21 cellular contexts compared by ENCODE assay signal in the genomic region with DNA sequence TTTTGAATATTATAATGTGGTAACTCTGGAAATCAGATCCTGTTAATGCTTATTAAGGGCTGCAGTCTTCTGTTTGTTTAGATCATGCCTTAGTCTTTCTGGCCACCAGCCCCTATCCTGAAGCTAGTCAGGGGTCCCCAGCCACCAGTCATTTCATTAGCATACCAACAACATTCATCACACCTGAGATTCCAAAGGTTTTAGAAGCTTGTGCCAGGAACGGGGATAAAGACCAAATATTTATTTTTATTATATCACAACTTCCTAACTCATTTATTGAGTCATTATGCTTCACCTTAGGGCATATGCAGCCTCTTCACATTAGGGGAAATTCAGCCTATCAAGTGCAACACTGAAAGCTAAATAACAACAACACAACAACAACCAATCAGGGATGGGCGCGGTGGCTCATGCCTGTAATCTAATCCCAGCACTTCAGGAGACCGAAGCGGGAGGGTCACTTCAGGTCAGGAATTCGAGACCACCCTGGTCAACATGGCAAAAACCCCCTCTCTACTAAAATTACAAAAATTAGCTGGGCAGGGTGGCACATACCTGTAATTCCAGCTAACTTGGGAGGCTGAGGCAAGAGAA. TPM values are rescaled to one million over a fixed set of nuclear protein-coding genes. Genes with fewer than 3 reads are reported as not detected.
DNase-seq lines count a peak whose midpoint lies in the region; ATAC-seq and TF ChIP-seq lines count a peak whose summit lies in the region.
"Had no signal": no experiment of that assay in that cellular context is flagged by ENCODE, and none has a peak within 500 bp of the region (broad histone marks: within the 10 kb centered on the region; RNA-seq: fewer than 3 reads in every experiment).

No MANE protein-coding gene starts in this region.

- no peak overlapping the region for H3K4me2 ChIP-seq in mesendoderm (ENCODE audit: low read length)
- H3K4me2 ChIP-seq: BLaER1 had no signal

- H3K56ac ChIP-seq in mesendoderm (ENCODE audit: low read length): no peak overlapping the region

- H3K4ac ChIP-seq in mesendoderm (ENCODE audit: low read depth, low read length): no peak overlapping the region

- H3K23ac ChIP-seq in mesendoderm (ENCODE audit: low read length): no peak overlapping the region

- no peak overlapping the region for H4K5ac ChIP-seq in mesendoderm (ENCODE audit: low read length)

- H3K18ac ChIP-seq in mesendoderm (ENCODE audit: low read length): no peak overlapping the region

- no peak overlapping the region for H2BK120ac ChIP-seq in mesendoderm (ENCODE audit: low read depth, low read length)

- intact Hi-C loops in left colon (cut with DNase I, micrococcal nuclease): no loop called here

- H3K4me3 ChIP-seq in epithelial cell of esophagus (ENCODE audit: low read length) (no peak overlapping the region), mesendoderm (ENCODE audit: low read length) (no peak overlapping the region)
- H3K4me3 ChIP-seq: BLaER1, GM23248, HAP-1, SJSA1 had no signal

- peak; percentile 23 for DNase-seq in ELR (ENCODE audit: low read depth)
- DNase-seq in M059J (ENCODE audit: low read depth): peak; percentile 56
- peak; percentile 41 for DNase-seq in epithelial cell of esophagus (ENCODE audit: low read depth)
- peak; percentile 45 for DNase-seq in mesendoderm
- no peak for DNase-seq in left colon
- DNase-seq in activated T-cell treated with anti-CD3 and anti-CD28 coated beads for 4 hours: no peak
- no peak for DNase-seq in erythroblast (lab: John Stamatoyannopoulos, UW)
- DNase-seq: CD4-positive, CD25-positive, alpha-beta regulatory T cell; DMS153; DND-41; GM23248; NCI-H1105; NCI-H1436 treated with DMSO at 0.1 percent for 48 hours; NCI-H187 treated with DMSO at 0.1 percent for 48 hours; NCI-H446; NCI-H524 treated with DMSO at 0.1 percent for 48 hours; NCI-H774 had no signal

- H3K9ac ChIP-seq in mesendoderm (ENCODE audit: low read length): no peak overlapping the region
- H3K9ac ChIP-seq: BLaER1, GM23248 had no signal

- no peak overlapping the region for H2BK5ac ChIP-seq in mesendoderm (ENCODE audit: low read length)

- H3K27me3 ChIP-seq in mesendoderm (ENCODE audit: insufficient read depth, low read length, poor library complexity): no peaks in the 10 kb centered on the region
- H3K27me3 ChIP-seq: SJSA1 had no signal

- TF ChIP-seq CTCF in epithelial cell of esophagus (IDR thresholded peaks at IDR 0.05; ENCODE audit: insufficient read depth, low read depth, low read length, missing control alignments): no peak

- no peaks in the 10 kb centered on the region for H3K36me3 ChIP-seq in mesendoderm (ENCODE audit: control insufficient read depth, insufficient read depth, low read length)
- H3K36me3 ChIP-seq: BLaER1, HAP-1, SJSA1 had no signal

- no peak for TF ChIP-seq POLR2A in erythroblast (IDR thresholded peaks at IDR 0.05; ENCODE audit: low read length)

- peaks cover 3% of the 10 kb centered on the region for H3K79me1 ChIP-seq in mesendoderm (ENCODE audit: low read length)

- H3K27ac ChIP-seq in mesendoderm (ENCODE audit: low read depth, low read length): no peak overlapping the region
- H3K27ac ChIP-seq: BLaER1, GM23248, SJSA1 had no signal

- no peak for ATAC-seq in left colon
- ATAC-seq: Right ventricle myocardium inferior had no signal

- H3K79me2 ChIP-seq in mesendoderm (ENCODE audit: control insufficient read depth, insufficient read depth, low read length): no peaks in the 10 kb centered on the region

- H4K8ac ChIP-seq in mesendoderm (ENCODE audit: low read depth, low read length): no peak overlapping the region

- H2BK15ac ChIP-seq in mesendoderm (replicated peaks; ENCODE audit: low read depth): no peak overlapping the region

- H3K4me1 ChIP-seq in mesendoderm (ENCODE audit: control insufficient read depth, low read depth, low read length): peaks cover 9% of the 10 kb centered on the region

- WGBS in mesendoderm (ENCODE audit: extremely low coverage, insufficient coverage, low lambda C conversion rate): no CpG with 5 or more reads among the region's 6 CpGs

- no peak overlapping the region for H2AK5ac ChIP-seq in mesendoderm (ENCODE audit: low read length)

RNA-seq across cellular contexts. Expression of a gene that starts 2.9 kb away (rescaled TPM):
- total RNA-seq in M059J (2014; rRNA removed; shearing (Covaris generic)): 25.5 and 31.2 TPM in 2 replicates
- polyA plus RNA-seq in mesendoderm (2013, experiment 1 of 2): 12.9 TPM
- polyA plus RNA-seq in mesendoderm (2013, experiment 2 of 2): 13.6 TPM
- total RNA-seq in left colon: 10 to 100 TPM; 27.0 to 28.7 TPM

Comparison
In these comparisons a context has a peak if more than half of its experiments do, and no peak if none do; other contexts are left out.
1. DNase-seq: peak in ELR (single experiment), M059J (single experiment), epithelial cell of esophagus (single experiment) and mesendoderm (single experiment); none in left colon (0 of 2), activated T-cell treated with anti-CD3 and anti-CD28 coated beads for 4 hours (single experiment) and erythroblast (0 of 2).